Comparison of ENCODE assay signal across 21 cellular contexts in the genomic region with DNA sequence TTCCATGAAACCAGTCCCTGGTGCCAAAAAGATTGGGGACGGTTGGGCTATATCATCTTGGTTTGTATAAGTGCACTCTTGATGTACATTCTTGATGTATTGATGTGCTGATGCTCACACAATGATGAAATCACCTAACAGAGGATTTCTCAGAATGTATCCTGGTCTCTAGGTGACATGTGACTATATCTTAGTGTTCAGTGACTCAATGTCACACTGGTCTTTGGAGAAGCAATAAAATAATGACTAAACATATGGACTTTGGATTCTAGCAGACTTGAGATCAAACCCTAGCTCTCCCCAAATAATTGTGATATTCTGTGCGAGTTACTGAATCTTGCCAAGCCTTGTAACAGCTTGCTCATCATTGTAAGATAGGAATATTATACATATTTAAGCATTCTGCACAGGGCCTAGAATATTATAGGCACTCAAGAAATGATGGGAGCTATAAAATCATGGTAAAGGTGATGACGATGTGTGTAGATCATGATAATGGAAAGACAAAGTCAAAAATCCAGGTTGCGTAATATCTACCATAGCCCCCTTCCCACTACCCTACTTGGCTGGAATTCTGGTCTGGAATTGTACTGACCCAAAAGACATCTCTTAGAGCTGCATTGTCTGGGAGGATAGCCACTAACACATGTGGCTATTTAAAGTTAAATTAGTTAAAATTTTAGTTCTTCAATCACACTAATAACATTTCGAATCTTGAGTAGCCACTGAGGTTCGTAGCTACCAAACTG.
DNase-seq lines count a peak whose midpoint lies in the region; ATAC-seq, FAIRE-seq and TF ChIP-seq lines count a peak whose summit lies in the region.
"Had no signal": no experiment of that assay in that cellular context is flagged by ENCODE, and none has a peak within 500 bp of the region (broad histone marks: within the 10 kb centered on the region; RNA-seq: fewer than 3 reads in every experiment).

No MANE protein-coding gene starts in this region.

- no peaks in the 10 kb centered on the region for H3K36me3 ChIP-seq in IMR-90 (ENCODE audit: control insufficient read depth, insufficient read depth, low read length)
- no peaks in the 10 kb centered on the region for H3K36me3 ChIP-seq in PC-3 (ENCODE audit: low read depth, low read length)
- no peaks in the 10 kb centered on the region for H3K36me3 ChIP-seq in K562 (ENCODE audit: control insufficient read depth, insufficient read depth, low read length)
- H3K36me3 ChIP-seq: HAP-1 had no signal

- no peak overlapping the region for H3K23ac ChIP-seq in IMR-90 (ENCODE audit: low read depth, low read length)

- H2AK9ac ChIP-seq in IMR-90 (replicated peaks; ENCODE audit: low read depth, low read length, poor library complexity) = no peak overlapping the region

- H2BK20ac ChIP-seq in IMR-90 (ENCODE audit: low read depth, low read length) = no peak overlapping the region

- TF ChIP-seq EP300 in K562 (IDR thresholded peaks at IDR 0.05; ENCODE audit: low read length) = no peak

- no peak overlapping the region for H4K91ac ChIP-seq in IMR-90 (ENCODE audit: insufficient read depth, low read depth, low read length)

- H3K9me1 ChIP-seq in IMR-90 (ENCODE audit: insufficient read depth, low read length) = no peaks in the 10 kb centered on the region
- H3K9me1 ChIP-seq in K562 (ENCODE audit: control insufficient read depth, insufficient read depth, low read length) = no peaks in the 10 kb centered on the region

- no peak for FAIRE-seq in K562 (lab: Jason Lieb, UNC)
- FAIRE-seq: A204.1, D721Med, GM12892, GM18507 had no signal

- no peak overlapping the region for H4K8ac ChIP-seq in IMR-90 (ENCODE audit: low read depth in 2 of 2, low read length in 2 of 2)

- dilution Hi-C loops in IMR-90 (cut with HindIII; ENCODE audit: low sequenced_read_pairs, unreplicated experiment) = no loop called here

- H3K56ac ChIP-seq in IMR-90 (ENCODE audit: extremely low read depth, insufficient read depth, low read length) = no peak overlapping the region

- H3K79me1 ChIP-seq in IMR-90 (ENCODE audit: low read depth in 1 of 2, low read length in 2 of 2) = no peaks in the 10 kb centered on the region

- H3K14ac ChIP-seq in IMR-90 (replicated peaks; ENCODE audit: low read depth, low read length) = no peak overlapping the region

- H3K4me3 ChIP-seq in IMR-90 (ENCODE audit: insufficient read depth, low read depth, low read length) (no peak overlapping the region), PC-3 (ENCODE audit: low read length) (no peak overlapping the region), K562 (no peak overlapping the region)
- H3K4me3 ChIP-seq: HAP-1 had no signal

- no peak for TF ChIP-seq CTCF in IMR-90 (conservative IDR thresholded peaks at IDR 0.05; ENCODE audit: low read depth, low read length)
- no peak for TF ChIP-seq CTCF in PC-3 (conservative IDR thresholded peaks at IDR 0.05; ENCODE audit: low read depth, low read length)
- no peak for TF ChIP-seq CTCF in K562 (IDR thresholded peaks at IDR 0.05 in 2 of 3, conservative IDR thresholded peaks at IDR 0.05 in 1 of 3; ENCODE audit: insufficient read depth in 2 of 3, low read depth in 1 of 3, low read length in 3 of 3)

- H3K4me2 ChIP-seq in IMR-90 (ENCODE audit: low read depth, low read length) (no peak overlapping the region), PC-3 (ENCODE audit: low read length) (no peak overlapping the region), K562 (ENCODE audit: insufficient read depth, low read length) (no peak overlapping the region)
- H3K4me2 ChIP-seq: KMS-11 had no signal

- no peak overlapping the region for H2AK5ac ChIP-seq in IMR-90 (ENCODE audit: low read depth, low read length)

- no peak overlapping the region for H3K27ac ChIP-seq in IMR-90 (ENCODE audit: insufficient read depth, low read length)
- no peak overlapping the region for H3K27ac ChIP-seq in PC-3 (ENCODE audit: low read length)
- H3K27ac ChIP-seq in K562 (ENCODE audit: extremely low read depth, low read depth, low read length) = no peak overlapping the region
- H3K27ac ChIP-seq: C4-2B, HL-60, KMS-11 had no signal

- H3K4ac ChIP-seq in IMR-90 (ENCODE audit: low read depth, low read length) = no peak overlapping the region

- no peak for TF ChIP-seq POLR2A in IMR-90 (IDR thresholded peaks at IDR 0.05; ENCODE audit: low read depth, low read length)
- TF ChIP-seq POLR2A in K562 (conservative IDR thresholded peaks at IDR 0.05) = no peak

- no TSS peak for BruUV-seq in IMR-90 (replicated peaks; lab: Mats Ljungman, UMichigan)
- no TSS peak for BruUV-seq in PC-3 (replicated peaks; lab: Mats Ljungman, UMichigan)
- no TSS peak for BruUV-seq in K562 (replicated peaks; lab: Mats Ljungman, UMichigan)

- H3K9me3 ChIP-seq in IMR-90 (ENCODE audit: control insufficient read depth, insufficient read depth, low read length) = no peaks in the 10 kb centered on the region
- no peaks in the 10 kb centered on the region for H3K9me3 ChIP-seq in PC-3 (ENCODE audit: low read length)
- H3K9me3 ChIP-seq in K562 (replicated peaks; ENCODE audit: control insufficient read depth, insufficient read depth, low read depth, low read length) = no peaks in the 10 kb centered on the region
- H3K9me3 ChIP-seq: Caco-2, HAP-1 had no signal

- no peak overlapping the region for H4K5ac ChIP-seq in IMR-90 (ENCODE audit: low read depth, low read length)

- no peak overlapping the region for H2BK5ac ChIP-seq in IMR-90 (ENCODE audit: low read depth, low read length, poor library complexity, severe bottlenecking)

- CTCF ChIA-PET in IMR-90 (lab: Yijun Ruan, JAX) = no interaction called here
- CTCF ChIA-PET in PC-3 (lab: Charles Lee) = no interaction called here
- CTCF ChIA-PET in K562 (lab: Yijun Ruan, JAX; ENCODE audit: low intra/inter-chr PET ratio) = no interaction called here

- POLR2A ChIA-PET in IMR-90 (lab: Charles Lee; ENCODE audit: unreplicated experiment) = no interaction called here
- POLR2A ChIA-PET in PC-3 (lab: Charles Lee; ENCODE audit: unreplicated experiment) = no interaction called here
- POLR2A ChIA-PET in K562 (lab: Yijun Ruan, JAX) = interaction anchor here (0.5 to 1.1 kb wide), 2 partner anchors 59 to 1911 kb away, joined by 3 read pairs; no protein-coding TSS in a partner anchor

- H3K27me3 ChIP-seq in IMR-90 (ENCODE audit: control insufficient read depth, insufficient read depth, low read length) = no peaks in the 10 kb centered on the region
- no peaks in the 10 kb centered on the region for H3K27me3 ChIP-seq in PC-3 (ENCODE audit: low read length)
- H3K27me3 ChIP-seq in K562 (ENCODE audit: control insufficient read depth in 2 of 2, insufficient read depth in 2 of 2, low read length in 2 of 2) = peaks cover 0 to 4% of the 10 kb centered on the region in 2 experiments; a peak in 1 of 5 replicates

- no peak overlapping the region for H3K18ac ChIP-seq in IMR-90 (ENCODE audit: low read depth, low read length)

- DNase-seq in IMR-90 = no peak
- DNase-seq in PC-3 = peak; percentile 19
- no peak for DNase-seq in K562 (ENCODE audit: extremely low read depth in 1 of 4, low spot score in 3 of 4)
- DNase-seq in kidney tubule cell (ENCODE audit: low spot score) = peak; percentile 16
- DNase-seq in germinal center (ENCODE audit: low spot score) = no peak
- DNase-seq in NCI-H69 (lab: John Stamatoyannopoulos, UW) = no peak
- DNase-seq: AML-193; Caco-2; CD4-positive, alpha-beta T cell; GDM1; GOT3 had no signal

- no peak for ATAC-seq in IMR-90 (ENCODE audit: low read depth)
- no peak for ATAC-seq in PC-3
- ATAC-seq in K562 = no peak
- ATAC-seq in GM21515 (IDR thresholded peaks at IDR 0.05; ENCODE audit: unreplicated experiment) = no peak
- no peak for ATAC-seq in HG03565 (IDR thresholded peaks at IDR 0.05; ENCODE audit: unreplicated experiment)

- H2AFZ ChIP-seq in IMR-90 (replicated peaks; ENCODE audit: low read length, poor library complexity) (no peak overlapping the region), PC-3 (ENCODE audit: low read length) (no peak overlapping the region), K562 (ENCODE audit: low read depth, low read length) (no peak overlapping the region)

- in situ Hi-C loops in IMR-90 (cut with MboI; ENCODE audit: low sequenced_read_pairs) (no loop called here), K562 (cut with MboI) (no loop called here)

- no peaks in the 10 kb centered on the region for H4K20me1 ChIP-seq in IMR-90 (ENCODE audit: insufficient read depth, low read length)
- H4K20me1 ChIP-seq in PC-3 (ENCODE audit: low read length) = no peaks in the 10 kb centered on the region
- H4K20me1 ChIP-seq in K562 (replicated peaks; ENCODE audit: control insufficient read depth, insufficient read depth, low read length) = no peaks in the 10 kb centered on the region; the same call in 1 of the 2 replicates

- no CpG with 5 or more reads among the region's 6 CpGs for WGBS in IMR-90 (ENCODE audit: extremely low coverage in 2 of 2, insufficient read length in 1 of 2), 2 experiments
- 0% methylated on average over 6 of the region's 6 CpGs for WGBS in K562 (ENCODE audit: insufficient coverage, low coverage, missing lambda C conversion rate)

- H3K9ac ChIP-seq in IMR-90 (ENCODE audit: low read depth, low read length) (no peak overlapping the region), PC-3 (ENCODE audit: low read length) (no peak overlapping the region), K562 (ENCODE audit: insufficient read depth in 1 of 2, low read depth in 2 of 2, low read length in 2 of 2) (no peak overlapping the region)
- H3K9ac ChIP-seq: KMS-11 had no signal

- H2BK15ac ChIP-seq in IMR-90 (ENCODE audit: low read depth, low read length) = no peak overlapping the region

- no peaks in the 10 kb centered on the region for H3K9me2 ChIP-seq in PC-3 (replicated peaks; ENCODE audit: low read length)

- no peak overlapping the region for H2BK120ac ChIP-seq in IMR-90 (ENCODE audit: low read depth, low read length)

- H3K4me1 ChIP-seq in IMR-90 (ENCODE audit: control insufficient read depth, insufficient read depth, low read length) (peaks cover 2% of the 10 kb centered on the region), PC-3 (ENCODE audit: insufficient read depth, low read length) (no peaks in the 10 kb centered on the region), K562 (replicated peaks in 1 of 2; ENCODE audit: control insufficient read depth in 2 of 2, insufficient read depth in 2 of 2, low read length in 2 of 2) (no peaks in the 10 kb centered on the region)
- H3K4me1 ChIP-seq: Caco-2, HAP-1 had no signal

- no peaks in the 10 kb centered on the region for H3F3A ChIP-seq in PC-3 (ENCODE audit: low read length, unreplicated experiment)

- H3K79me2 ChIP-seq in PC-3 (ENCODE audit: low read length) (no peaks in the 10 kb centered on the region), K562 (ENCODE audit: control insufficient read depth, insufficient read depth, low read length) (no peaks in the 10 kb centered on the region)

- no peak for TF ChIP-seq RAD21 in IMR-90 (IDR thresholded peaks at IDR 0.05; ENCODE audit: low read length)
- no peak for TF ChIP-seq RAD21 in K562 (CRISPR knock-in tag; conservative IDR thresholded peaks at IDR 0.05 in 1 of 2, IDR thresholded peaks at IDR 0.05 in 1 of 2)

- intact Hi-C loops in IMR-90 (cut with micrococcal nuclease) (no loop called here), PC-3 (cut with micrococcal nuclease) (no loop called here), K562 (cut with micrococcal nuclease) (no loop called here)

TF ChIP-seq in IMR-90, 13 proteins besides CTCF, POLR2A, EP300 and RAD21 (continues in another document):
- no peak for TF ChIP-seq RCOR1 (IDR thresholded peaks at IDR 0.05; ENCODE audit: insufficient replicate concordance, low read length)

TF ChIP-seq in K562, 482 proteins besides CTCF, POLR2A, EP300 and RAD21 (continues in another document):
- peak; percentile 54 for TF ChIP-seq CEBPB (tag; IDR thresholded peaks at IDR 0.05)

Comparison
In these comparisons a context has a peak if more than half of its experiments do, and no peak if none do; other contexts are left out.
1. DNase-seq: peak in PC-3 (single experiment) and kidney tubule cell (single experiment); none in IMR-90 (single experiment), K562 (0 of 4), germinal center (single experiment) and NCI-H69 (single experiment).